Comparison of ENCODE assay signal across 11 cellular contexts in genomic region chr9:91896513-91897121, GRCh38. TPM values are rescaled to one million over a fixed set of nuclear protein-coding genes. Genes with fewer than 3 reads are reported as not detected.
DNase-seq lines count a peak whose midpoint lies in the region; ATAC-seq and TF ChIP-seq lines count a peak whose summit lies in the region.
"Had no signal": no experiment of that assay in that cellular context is flagged by ENCODE, and none has a peak within 500 bp of the region (broad histone marks: within the 10 kb centered on the region; RNA-seq: fewer than 3 reads in every experiment).

No MANE protein-coding gene starts in this region.

- peaks cover 5% of the 10 kb centered on the region for H3K27me3 Mint-ChIP-seq in nephron progenitor cell (ENCODE audit: low read depth, poor library complexity)

- POLR2A ChIA-PET in BJ (lab: Charles Lee), result no interaction called here

- H3K36me3 ChIP-seq in BJ (ENCODE audit: control insufficient read depth, insufficient read depth, low read length) (no peaks in the 10 kb centered on the region), MM.1S (replicated peaks; ENCODE audit: insufficient read depth, low read length) (no peaks in the 10 kb centered on the region)
- H3K36me3 ChIP-seq: neutrophil had no signal

- TF ChIP-seq CTCF in BJ (IDR thresholded peaks at IDR 0.05; ENCODE audit: insufficient read depth, low read depth, low read length), result no peak
- TF ChIP-seq CTCF in nephron progenitor cell (IDR thresholded peaks at IDR 0.05), result no peak
- TF ChIP-seq CTCF in GM10266 (IDR thresholded peaks at IDR 0.05; ENCODE audit: control insufficient read depth, insufficient read depth, low read depth, missing control alignments), result no peak
- TF ChIP-seq CTCF in MM.1S (IDR thresholded peaks at IDR 0.05; ENCODE audit: low read length), result no peak

- H3K9ac ChIP-seq in MM.1S (ENCODE audit: low read length), result no peak overlapping the region

- H3K4me3 ChIP-seq in BJ (ENCODE audit: low read depth, low read length) (no peak overlapping the region), MM.1S (ENCODE audit: low read length) (no peak overlapping the region)

- H3K27ac Mint-ChIP-seq in nephron progenitor cell, result peak overlapping the region; percentile 83

- no peaks in the 10 kb centered on the region for H3K9me2 ChIP-seq in MM.1S (replicated peaks; ENCODE audit: insufficient read depth, low read length)

- H3K9me3 ChIP-seq in MM.1S (replicated peaks; ENCODE audit: insufficient read depth, low read length), result no peaks in the 10 kb centered on the region
- H3K9me3 ChIP-seq: neutrophil had no signal

- H3K4me1 Mint-ChIP-seq in nephron progenitor cell, result peaks cover 7% of the 10 kb centered on the region

- no peak for ATAC-seq in GM21529 (IDR thresholded peaks at IDR 0.05; ENCODE audit: unreplicated experiment)

- H3K36me3 Mint-ChIP-seq in nephron progenitor cell (ENCODE audit: low read depth), result no peaks in the 10 kb centered on the region

- CTCF ChIA-PET in BJ (lab: Yijun Ruan, JAX), result no interaction called here

- H3K4me2 ChIP-seq in MM.1S (ENCODE audit: low read depth, low read length), result no peak overlapping the region

- peak; percentile 44 for DNase-seq in BJ (ENCODE audit: low read depth)
- peak; percentile 37 for DNase-seq in NCI-H774 (lab: John Stamatoyannopoulos, UW)
- peak; percentile 78 for DNase-seq in fibroblast of gingiva (ENCODE audit: low read depth)
- peak; percentile 70 for DNase-seq in nephron progenitor cell
- no peak for DNase-seq in GM10266 (ENCODE audit: extremely low spot score)
- no peak for DNase-seq in stimulated activated naive CD4-positive, alpha-beta T cell (lab: John Stamatoyannopoulos, UW)
- no peak for DNase-seq in MM.1S

- H3K9me3 Mint-ChIP-seq in nephron progenitor cell, result no peaks in the 10 kb centered on the region

- no peaks in the 10 kb centered on the region for H4K20me1 ChIP-seq in MM.1S (ENCODE audit: insufficient read depth, low read length)

- H3K4me1 ChIP-seq in MM.1S (ENCODE audit: low read length), result peaks cover 9% of the 10 kb centered on the region

- H3F3A ChIP-seq in MM.1S (ENCODE audit: insufficient read depth, low read length), result peaks cover 6% of the 10 kb centered on the region

- H2AFZ ChIP-seq in MM.1S (ENCODE audit: low read length), result no peak overlapping the region

- no peak overlapping the region for H3K27ac ChIP-seq in MM.1S (ENCODE audit: low read length)
- H3K27ac ChIP-seq: HL-60, neutrophil had no signal

- H3K27me3 ChIP-seq in BJ (ENCODE audit: control insufficient read depth, insufficient read depth, low read length) (no peaks in the 10 kb centered on the region), MM.1S (replicated peaks; ENCODE audit: insufficient read depth, low read length) (no peaks in the 10 kb centered on the region)
- H3K27me3 ChIP-seq: neutrophil had no signal

- H3K4me3 Mint-ChIP-seq in nephron progenitor cell, result peak overlapping the region; percentile 64

- peaks cover 60% of the 10 kb centered on the region for H3K79me2 ChIP-seq in MM.1S (ENCODE audit: low read length)

RNA-seq across cellular contexts. Expression of gene ROR2, which starts 53.4 kb away (rescaled TPM):
- polyA plus RNA-seq in BJ (2011; rRNA removed), result 0.59 and 1.1 TPM in 2 replicates
- polyA minus RNA-seq in BJ (2011; rRNA and poly(A)+ RNA removed), result 0.90 and 1.4 TPM in 2 replicates
- polyA plus RNA-seq: endothelial cell of umbilical vein had no signal

Comparison
In these comparisons a context has a peak if more than half of its experiments do, and no peak if none do; other contexts are left out.
1. DNase-seq: peak in BJ (single experiment), NCI-H774 (single experiment), fibroblast of gingiva (single experiment) and nephron progenitor cell (single experiment); none in GM10266 (single experiment), stimulated activated naive CD4-positive, alpha-beta T cell (0 of 6) and MM.1S (single experiment).